ENCODE assay signal across 18 cellular contexts in the genomic region with DNA sequence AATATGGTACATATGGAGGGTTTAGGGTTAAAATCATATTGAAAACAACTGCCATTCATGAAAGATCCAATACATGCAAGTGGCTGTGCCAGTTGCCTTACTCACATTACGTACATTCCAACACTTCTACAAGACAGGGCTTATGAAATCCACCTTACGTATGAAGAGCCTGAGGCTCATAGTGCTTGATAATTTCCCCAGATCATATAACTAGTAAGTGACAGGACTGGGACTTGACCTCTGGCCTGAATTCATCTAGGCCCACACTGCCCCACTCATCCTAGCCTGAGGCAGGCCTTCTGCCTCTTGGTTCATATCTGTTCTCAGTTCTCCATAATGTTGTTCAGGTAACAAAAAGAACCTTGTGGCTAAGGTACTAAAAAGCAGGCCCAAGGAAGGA.
A peak's percentile ranks its signal among the peaks of the same experiment; 100 is the strongest.
DNase-seq lines count a peak whose midpoint lies in the region; ATAC-seq and TF ChIP-seq lines count a peak whose summit lies in the region.
"Had no signal": no experiment of that assay in that cellular context is flagged by ENCODE, and none has a peak within 500 bp of the region (broad histone marks: within the 10 kb centered on the region; RNA-seq: fewer than 3 reads in every experiment).

No MANE protein-coding gene starts in this region.

- H3K4me1 ChIP-seq in HUES48 (ENCODE audit: control insufficient read depth, insufficient read depth, low read length), result peaks cover 21% of the 10 kb centered on the region
- H3K4me1 ChIP-seq: BE2C had no signal

- POLR2A ChIA-PET in WTC11 (lab: Charles Lee), result no interaction called here

- CTCF ChIA-PET in WTC11 (lab: Charles Lee), result no interaction called here

- H3K9me3 Mint-ChIP-seq in WTC11, result no peaks in the 10 kb centered on the region

- H3K9ac ChIP-seq in HUES48 (ENCODE audit: low read depth, low read length), result no peak overlapping the region

- no peak overlapping the region for H3K4me3 Mint-ChIP-seq in WTC11
- H3K4me3 Mint-ChIP-seq: CD4-positive, CD25-positive, alpha-beta regulatory T cell; CD8-positive, alpha-beta memory T cell had no signal

- peak overlapping the region; percentile 42; the same call in 1 of the 2 replicates for H3K27ac Mint-ChIP-seq in WTC11
- H3K27ac Mint-ChIP-seq: CD4-positive, CD25-positive, alpha-beta regulatory T cell; CD8-positive, alpha-beta memory T cell had no signal

- H3K27me3 Mint-ChIP-seq in WTC11 (ENCODE audit: low read depth), result no peaks in the 10 kb centered on the region; the same call in 1 of the 2 replicates
- H3K27me3 Mint-ChIP-seq: CD4-positive, CD25-positive, alpha-beta regulatory T cell had no signal

- no peaks in the 10 kb centered on the region for H3K27me3 ChIP-seq in HUES48 (ENCODE audit: control insufficient read depth, insufficient read depth, low read length)
- H3K27me3 ChIP-seq: BE2C had no signal

- no peaks in the 10 kb centered on the region for H3K9me3 ChIP-seq in HUES48 (ENCODE audit: control insufficient read depth, insufficient read depth, low read length)
- H3K9me3 ChIP-seq: BE2C had no signal

- H3K4me1 Mint-ChIP-seq in WTC11, result peaks cover 36% of the 10 kb centered on the region
- H3K4me1 Mint-ChIP-seq: CD4-positive, CD25-positive, alpha-beta regulatory T cell; CD8-positive, alpha-beta memory T cell had no signal

- H3K36me3 Mint-ChIP-seq in WTC11, result no peaks in the 10 kb centered on the region
- H3K36me3 Mint-ChIP-seq: CD4-positive, CD25-positive, alpha-beta regulatory T cell; CD8-positive, alpha-beta memory T cell had no signal

- no peak for TF ChIP-seq CTCF in WTC11 (IDR thresholded peaks at IDR 0.05)

- no peak for ATAC-seq in WTC11
- ATAC-seq: GM12878 had no signal

- peak overlapping the region; percentile 46 for H3K27ac ChIP-seq in HUES48 (ENCODE audit: low read depth, low read length)

- no peaks in the 10 kb centered on the region for H3K36me3 ChIP-seq in HUES48 (ENCODE audit: control insufficient read depth, insufficient read depth, low read length)
- H3K36me3 ChIP-seq: BE2C had no signal

- DNase-seq in WTC11 (ENCODE audit: low spot score) (no peak), islet precursor cell (peak; percentile 31), SK-N-DZ (ENCODE audit: low spot score) (no peak), NCI-H69 (lab: John Stamatoyannopoulos, UW) (no peak)
- no peak for DNase-seq in activated CD8-positive, alpha-beta memory T cell treated with anti-CD3 and anti-CD28 coated beads, Interleukin-2, amount 50 U/mL, for 48 hours
- DNase-seq: ACHN; BE2C; C1 segment of cervical spinal cord; CD4-positive, CD25-positive, alpha-beta regulatory T cell; CD8-positive, alpha-beta memory T cell; COR-L47; DMS 273 treated with DMSO at 0.1 percent for 48 hours; DMS53; DND-41; EL; HCEC 1CT had no signal

- H3K4me3 ChIP-seq in HUES48 (ENCODE audit: low read depth, low read length), result no peak overlapping the region
- H3K4me3 ChIP-seq: GM12878 had no signal

TF ChIP-seq in WTC11, 78 proteins besides CTCF, POLR2A, EP300 and RAD21:
- no peak for TF ChIP-seq TEAD1 (CRISPR knock-in tag; IDR thresholded peaks at IDR 0.05)
- TF ChIP-seq SP1 (CRISPR knock-in tag; conservative IDR thresholded peaks at IDR 0.05), result no peak
- TF ChIP-seq TP53 (CRISPR knock-in tag; IDR thresholded peaks at IDR 0.05), result no peak
- TF ChIP-seq ZNF317 (CRISPR knock-in tag; IDR thresholded peaks at IDR 0.05; ENCODE audit: borderline replicate concordance, low read depth), result no peak
- TF ChIP-seq FOXK1 (CRISPR knock-in tag; IDR thresholded peaks at IDR 0.05), result no peak
- no peak for TF ChIP-seq RELA (CRISPR knock-in tag; IDR thresholded peaks at IDR 0.05; ENCODE audit: borderline replicate concordance)
- TF ChIP-seq KAT7 (CRISPR knock-in tag; IDR thresholded peaks at IDR 0.05; ENCODE audit: borderline replicate concordance), result no peak
- TF ChIP-seq, protein P1, sequence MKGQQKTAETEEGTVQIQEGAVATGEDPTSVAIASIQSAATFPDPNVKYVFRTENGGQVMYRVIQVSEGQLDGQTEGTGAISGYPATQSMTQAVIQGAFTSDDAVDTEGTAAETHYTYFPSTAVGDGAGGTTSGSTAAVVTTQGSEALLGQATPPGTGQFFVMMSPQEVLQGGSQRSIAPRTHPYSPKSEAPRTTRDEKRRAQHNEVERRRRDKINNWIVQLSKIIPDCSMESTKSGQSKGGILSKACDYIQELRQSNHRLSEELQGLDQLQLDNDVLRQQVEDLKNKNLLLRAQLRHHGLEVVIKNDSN (CRISPR knock-in tag; IDR thresholded peaks at IDR 0.05), result no peak
- TF ChIP-seq HMGA2 (CRISPR knock-in tag; IDR thresholded peaks at IDR 0.05), result no peak
- no peak for TF ChIP-seq NFYB (CRISPR knock-in tag; conservative IDR thresholded peaks at IDR 0.05; ENCODE audit: low read depth)
- TF ChIP-seq RORB (CRISPR knock-in tag; IDR thresholded peaks at IDR 0.05), result no peak
- TF ChIP-seq, protein P2, sequence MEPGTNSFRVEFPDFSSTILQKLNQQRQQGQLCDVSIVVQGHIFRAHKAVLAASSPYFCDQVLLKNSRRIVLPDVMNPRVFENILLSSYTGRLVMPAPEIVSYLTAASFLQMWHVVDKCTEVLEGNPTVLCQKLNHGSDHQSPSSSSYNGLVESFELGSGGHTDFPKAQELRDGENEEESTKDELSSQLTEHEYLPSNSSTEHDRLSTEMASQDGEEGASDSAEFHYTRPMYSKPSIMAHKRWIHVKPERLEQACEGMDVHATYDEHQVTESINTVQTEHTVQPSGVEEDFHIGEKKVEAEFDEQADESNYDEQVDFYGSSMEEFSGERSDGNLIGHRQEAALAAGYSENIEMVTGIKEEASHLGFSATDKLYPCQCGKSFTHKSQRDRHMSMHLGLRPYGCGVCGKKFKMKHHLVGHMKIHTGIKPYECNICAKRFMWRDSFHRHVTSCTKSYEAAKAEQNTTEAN (CRISPR knock-in tag; IDR thresholded peaks at IDR 0.05), result no peak
- TF ChIP-seq, protein P3, sequence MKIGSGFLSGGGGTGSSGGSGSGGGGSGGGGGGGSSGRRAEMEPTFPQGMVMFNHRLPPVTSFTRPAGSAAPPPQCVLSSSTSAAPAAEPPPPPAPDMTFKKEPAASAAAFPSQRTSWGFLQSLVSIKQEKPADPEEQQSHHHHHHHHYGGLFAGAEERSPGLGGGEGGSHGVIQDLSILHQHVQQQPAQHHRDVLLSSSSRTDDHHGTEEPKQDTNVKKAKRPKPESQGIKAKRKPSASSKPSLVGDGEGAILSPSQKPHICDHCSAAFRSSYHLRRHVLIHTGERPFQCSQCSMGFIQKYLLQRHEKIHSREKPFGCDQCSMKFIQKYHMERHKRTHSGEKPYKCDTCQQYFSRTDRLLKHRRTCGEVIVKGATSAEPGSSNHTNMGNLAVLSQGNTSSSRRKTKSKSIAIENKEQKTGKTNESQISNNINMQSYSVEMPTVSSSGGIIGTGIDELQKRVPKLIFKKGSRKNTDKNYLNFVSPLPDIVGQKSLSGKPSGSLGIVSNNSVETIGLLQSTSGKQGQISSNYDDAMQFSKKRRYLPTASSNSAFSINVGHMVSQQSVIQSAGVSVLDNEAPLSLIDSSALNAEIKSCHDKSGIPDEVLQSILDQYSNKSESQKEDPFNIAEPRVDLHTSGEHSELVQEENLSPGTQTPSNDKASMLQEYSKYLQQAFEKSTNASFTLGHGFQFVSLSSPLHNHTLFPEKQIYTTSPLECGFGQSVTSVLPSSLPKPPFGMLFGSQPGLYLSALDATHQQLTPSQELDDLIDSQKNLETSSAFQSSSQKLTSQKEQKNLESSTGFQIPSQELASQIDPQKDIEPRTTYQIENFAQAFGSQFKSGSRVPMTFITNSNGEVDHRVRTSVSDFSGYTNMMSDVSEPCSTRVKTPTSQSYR (CRISPR knock-in tag; IDR thresholded peaks at IDR 0.05), result no peak
- TF ChIP-seq, protein P4, sequence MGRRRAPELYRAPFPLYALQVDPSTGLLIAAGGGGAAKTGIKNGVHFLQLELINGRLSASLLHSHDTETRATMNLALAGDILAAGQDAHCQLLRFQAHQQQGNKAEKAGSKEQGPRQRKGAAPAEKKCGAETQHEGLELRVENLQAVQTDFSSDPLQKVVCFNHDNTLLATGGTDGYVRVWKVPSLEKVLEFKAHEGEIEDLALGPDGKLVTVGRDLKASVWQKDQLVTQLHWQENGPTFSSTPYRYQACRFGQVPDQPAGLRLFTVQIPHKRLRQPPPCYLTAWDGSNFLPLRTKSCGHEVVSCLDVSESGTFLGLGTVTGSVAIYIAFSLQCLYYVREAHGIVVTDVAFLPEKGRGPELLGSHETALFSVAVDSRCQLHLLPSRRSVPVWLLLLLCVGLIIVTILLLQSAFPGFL (CRISPR knock-in tag; IDR thresholded peaks at IDR 0.05; ENCODE audit: borderline replicate concordance), result no peak
- TF ChIP-seq GRHL2 (CRISPR knock-in tag; IDR thresholded peaks at IDR 0.05; ENCODE audit: insufficient replicate concordance, severe bottlenecking), result no peak
- no peak for TF ChIP-seq TEAD4 (CRISPR knock-in tag; IDR thresholded peaks at IDR 0.05)
- TF ChIP-seq ZNF121 (CRISPR knock-in tag; IDR thresholded peaks at IDR 0.05), result no peak
- TF ChIP-seq, protein P5, sequence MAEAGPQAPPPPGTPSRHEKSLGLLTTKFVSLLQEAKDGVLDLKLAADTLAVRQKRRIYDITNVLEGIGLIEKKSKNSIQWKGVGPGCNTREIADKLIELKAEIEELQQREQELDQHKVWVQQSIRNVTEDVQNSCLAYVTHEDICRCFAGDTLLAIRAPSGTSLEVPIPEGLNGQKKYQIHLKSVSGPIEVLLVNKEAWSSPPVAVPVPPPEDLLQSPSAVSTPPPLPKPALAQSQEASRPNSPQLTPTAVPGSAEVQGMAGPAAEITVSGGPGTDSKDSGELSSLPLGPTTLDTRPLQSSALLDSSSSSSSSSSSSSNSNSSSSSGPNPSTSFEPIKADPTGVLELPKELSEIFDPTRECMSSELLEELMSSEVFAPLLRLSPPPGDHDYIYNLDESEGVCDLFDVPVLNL (CRISPR knock-in tag; IDR thresholded peaks at IDR 0.05; ENCODE audit: borderline replicate concordance, low read depth), result no peak
- TF ChIP-seq NFE2L1 (CRISPR knock-in tag; IDR thresholded peaks at IDR 0.05), result no peak
